Comparison of ENCODE assay signal across 20 cellular contexts in genomic region chr3:134710313-134710680, GRCh38. TPM values are rescaled to one million over a fixed set of nuclear protein-coding genes. Genes with fewer than 3 reads are reported as not detected.
"Had no signal": no experiment of that assay in that cellular context is flagged by ENCODE, and none has a peak within 500 bp of the region (broad histone marks: within the 10 kb centered on the region; RNA-seq: fewer than 3 reads in every experiment).

No MANE protein-coding gene starts in this region.

- H3K27ac Mint-ChIP-seq: activated B cell treated with CpG ODN at 0.5 μM for 24 hours; activated CD4-positive, alpha-beta T cell treated with anti-CD3 and anti-CD28 coated beads for 36 hours; activated naive CD4-positive, alpha-beta T cell treated with anti-CD3 and anti-CD28 coated beads, Interleukin-2, amount 50 U/mL, for 72 hours; activated T-cell treated with anti-CD3 and anti-CD28 coated beads, Interleukin-2, amount 50 U/mL, for 24 hours; activated T-helper 17 cell treated with anti-CD3 and anti-CD28 coated beads, Interleukin-2, amount 50 U/mL, for 72 hours; dendritic cell treated with granulocyte-macrophage colony-stimulating factor and Interleukin-4, amounts not matched to agents 40 ng/mL and 50 ng/mL, for 4 days; memory B cell; stimulated activated naive CD8-positive, alpha-beta T cell treated with anti-CD3 and anti-CD28 coated beads, Interleukin-15, Interleukin-2, amounts not matched to agents 100 ng/mL and 50 ng/mL, for 24 hours; T-helper 1 cell treated with Interleukin-12 subunit alpha and Interleukin-12 subunit beta and Interleukin-4 antibody, amounts not matched to agents 30 μg/mL and 1 μg/mL, for 36 hours had no signal

- H3K27me3 Mint-ChIP-seq: activated B cell treated with CpG ODN at 0.5 μM for 24 hours; activated CD4-positive, alpha-beta T cell treated with anti-CD3 and anti-CD28 coated beads for 36 hours; dendritic cell treated with granulocyte-macrophage colony-stimulating factor and Interleukin-4, amounts not matched to agents 40 ng/mL and 50 ng/mL, for 4 days; memory B cell; stimulated activated naive CD8-positive, alpha-beta T cell treated with anti-CD3 and anti-CD28 coated beads, Interleukin-15, Interleukin-2, amounts not matched to agents 100 ng/mL and 50 ng/mL, for 24 hours had no signal

- H3K4me3 ChIP-seq: ascending aorta, tibial artery had no signal

- ATAC-seq: activated CD4-positive, alpha-beta T cell treated with anti-CD3 and anti-CD28 coated beads for 36 hours; activated naive CD4-positive, alpha-beta T cell treated with anti-CD3 and anti-CD28 coated beads, Interleukin-2, amount 50 U/mL, for 72 hours; activated T-helper 17 cell treated with anti-CD3 and anti-CD28 coated beads, Interleukin-2, amount 50 U/mL, for 72 hours had no signal

- H3K36me3 Mint-ChIP-seq: activated naive CD4-positive, alpha-beta T cell treated with anti-CD3 and anti-CD28 coated beads, Interleukin-2, amount 50 U/mL, for 72 hours; memory B cell had no signal

- H3K27me3 ChIP-seq: ascending aorta, tibial artery had no signal

- DNase-seq: activated B cell treated with CpG ODN at 0.5 μM for 24 hours; activated CD4-positive, alpha-beta T cell treated with anti-CD3 and anti-CD28 coated beads for 36 hours; activated CD4-positive, alpha-beta T cell treated with anti-CD3 and anti-CD28 coated beads, Interleukin-2, amount 50 U/mL, for 4 hours; activated CD8-positive, alpha-beta memory T cell treated with anti-CD3 and anti-CD28 coated beads for 24 hours; activated CD8-positive, alpha-beta memory T cell treated with anti-CD3 and anti-CD28 coated beads, Interleukin-2, amount 50 U/mL, for 4 hours; activated T-cell treated with anti-CD3 and anti-CD28 coated beads, Interleukin-2, amount 50 U/mL, for 24 hours; effector CD4-positive, alpha-beta T cell; hippocampal formation; substantia nigra; T1000; tibial artery had no signal

- H3K4me1 Mint-ChIP-seq: activated CD4-positive, alpha-beta T cell treated with anti-CD3 and anti-CD28 coated beads for 36 hours; activated T-helper 17 cell treated with anti-CD3 and anti-CD28 coated beads, Interleukin-2, amount 50 U/mL, for 72 hours had no signal

- H3K9me3 Mint-ChIP-seq: activated B cell treated with CpG ODN at 0.5 μM for 24 hours; activated naive CD4-positive, alpha-beta T cell treated with anti-CD3 and anti-CD28 coated beads, Interleukin-2, amount 50 U/mL, for 72 hours; activated T-cell treated with anti-CD3 and anti-CD28 coated beads, Interleukin-2, amount 50 U/mL, for 24 hours; activated T-helper 17 cell treated with anti-CD3 and anti-CD28 coated beads, Interleukin-2, amount 50 U/mL, for 72 hours; dendritic cell treated with granulocyte-macrophage colony-stimulating factor and Interleukin-4, amounts not matched to agents 40 ng/mL and 50 ng/mL, for 4 days; memory B cell; nephron; stimulated activated naive CD8-positive, alpha-beta T cell treated with anti-CD3 and anti-CD28 coated beads, Interleukin-15, Interleukin-2, amounts not matched to agents 100 ng/mL and 50 ng/mL, for 24 hours; T-helper 1 cell treated with Interleukin-12 subunit alpha and Interleukin-12 subunit beta and Interleukin-4 antibody, amounts not matched to agents 30 μg/mL and 1 μg/mL, for 36 hours had no signal

- H3K9me3 ChIP-seq: ascending aorta, tibial artery had no signal

- H3K27ac ChIP-seq: ascending aorta, tibial artery had no signal

- H3K36me3 ChIP-seq: ascending aorta, tibial artery had no signal

- H3K4me1 ChIP-seq: ascending aorta had no signal

- H3K4me3 Mint-ChIP-seq: activated B cell treated with CpG ODN at 0.5 μM for 24 hours; activated CD4-positive, alpha-beta T cell treated with anti-CD3 and anti-CD28 coated beads for 36 hours; activated T-cell treated with anti-CD3 and anti-CD28 coated beads, Interleukin-2, amount 50 U/mL, for 24 hours; activated T-helper 17 cell treated with anti-CD3 and anti-CD28 coated beads, Interleukin-2, amount 50 U/mL, for 72 hours; dendritic cell treated with granulocyte-macrophage colony-stimulating factor and Interleukin-4, amounts not matched to agents 40 ng/mL and 50 ng/mL, for 4 days; memory B cell; nephron; stimulated activated naive CD8-positive, alpha-beta T cell treated with anti-CD3 and anti-CD28 coated beads, Interleukin-15, Interleukin-2, amounts not matched to agents 100 ng/mL and 50 ng/mL, for 24 hours; T-helper 1 cell treated with Interleukin-12 subunit alpha and Interleukin-12 subunit beta and Interleukin-4 antibody, amounts not matched to agents 30 μg/mL and 1 μg/mL, for 36 hours had no signal

RNA-seq across cellular contexts. Expression of gene KY, which starts 59.5 kb away (rescaled TPM):
- total RNA-seq: activated B cell treated with CpG ODN at 0.5 μM for 24 hours; activated CD4-positive, alpha-beta T cell treated with anti-CD3 and anti-CD28 coated beads for 36 hours; activated naive CD4-positive, alpha-beta T cell treated with anti-CD3 and anti-CD28 coated beads, Interleukin-2, amount 50 U/mL, for 72 hours; activated T-helper 17 cell treated with anti-CD3 and anti-CD28 coated beads, Interleukin-2, amount 50 U/mL, for 72 hours had no signal
- polyA plus RNA-seq: liver had no signal
